Comparison of ENCODE assay signal across 20 cellular contexts in genomic region chr17:34434065-34434464, GRCh38.
DNase-seq lines count a peak whose midpoint lies in the region; ATAC-seq, FAIRE-seq and TF ChIP-seq lines count a peak whose summit lies in the region.
"Had no signal": no experiment of that assay in that cellular context is flagged by ENCODE, and none has a peak within 500 bp of the region (broad histone marks: within the 10 kb centered on the region; RNA-seq: fewer than 3 reads in every experiment).

No MANE protein-coding gene starts in this region.

- no peak for FAIRE-seq in HepG2 (lab: Jason Lieb, UNC)
- FAIRE-seq in GM12878 (lab: Jason Lieb, UNC): no peak
- FAIRE-seq: HTR-8/SVneo had no signal

- H3K4me1 ChIP-seq in right lobe of liver: no peaks in the 10 kb centered on the region
- no peaks in the 10 kb centered on the region for H3K4me1 ChIP-seq in HepG2 (ENCODE audit: insufficient read depth, low read length)
- H3K4me1 ChIP-seq in GM12878 (ENCODE audit: control insufficient read depth, insufficient read depth, low read length): no peaks in the 10 kb centered on the region
- H3K4me1 ChIP-seq in left lung: peaks cover 7 to 17% of the 10 kb centered on the region in 2 donors
- H3K4me1 ChIP-seq: colonic mucosa, neural progenitor cell had no signal

- SMC1A ChIA-PET in GM12878 (lab: Charles Lee; ENCODE audit: uncharacterized antibody, unreplicated experiment): interaction anchor here (0.6 to 1.0 kb wide), 3 partner anchors 14 to 850 kb away, joined by 3 read pairs; no protein-coding TSS in a partner anchor

- CTCF ChIA-PET in HepG2 (lab: Yijun Ruan, JAX; ENCODE audit: low intra/inter-chr PET ratio, low total read pairs) (no interaction called here), GM12878 (lab: Yijun Ruan, JAX) (interaction anchor here (1.5 to 2.4 kb wide), 2 partner anchors 14 to 233 kb away, joined by 4 to 9 read pairs; no protein-coding TSS in a partner anchor)

- H4K20me1 ChIP-seq in HepG2 (ENCODE audit: insufficient read depth, low read length) (no peaks in the 10 kb centered on the region), GM12878 (ENCODE audit: control insufficient read depth, insufficient read depth) (no peaks in the 10 kb centered on the region)

- POLR2A ChIA-PET in HepG2 (lab: Yijun Ruan, JAX): no interaction called here
- POLR2A ChIA-PET in GM12878 (lab: Charles Lee): no interaction called here

- TF ChIP-seq RAD21 in HepG2 (CRISPR knock-in tag; IDR thresholded peaks at IDR 0.05) (no peak), GM12878 (IDR thresholded peaks at IDR 0.05; ENCODE audit: insufficient read depth, low read depth, low read length) (no peak)

- H3K9me3 ChIP-seq in right lobe of liver (no peaks in the 10 kb centered on the region), HepG2 (ENCODE audit: low read length) (no peaks in the 10 kb centered on the region), GM12878 (replicated peaks; ENCODE audit: control insufficient read depth, insufficient read depth, low read length) (no peaks in the 10 kb centered on the region), left lung (no peaks in the 10 kb centered on the region)
- H3K9me3 ChIP-seq: colonic mucosa had no signal

- intact Hi-C loops in right lobe of liver (cut with DNase I): no loop called here
- intact Hi-C loops in HepG2 (cut with micrococcal nuclease; ENCODE audit: unreplicated experiment): no loop called here
- intact Hi-C loops in GM12878 (cut with micrococcal nuclease; ENCODE audit: unreplicated experiment): no loop called here
- intact Hi-C loops in left lung (cut with DNase I): no loop called here

- ATAC-seq in right lobe of liver (peak; percentile 42 to 76 (median 66)), HepG2 (no peak), GM12878 (peak; percentile 55), left lung (peak; percentile 66), HG03025 (IDR thresholded peaks at IDR 0.05; ENCODE audit: low FRiP score, unreplicated experiment) (no peak), GM19397 (IDR thresholded peaks at IDR 0.05; ENCODE audit: unreplicated experiment) (no peak)
- ATAC-seq: stimulated activated naive CD8-positive, alpha-beta T cell treated with anti-CD3 and anti-CD28 coated beads, Interleukin-15, amount 100 ng/mL, for 72 hours had no signal

- H3K79me2 ChIP-seq in HepG2 (ENCODE audit: insufficient read depth, low read length): no peaks in the 10 kb centered on the region
- no peaks in the 10 kb centered on the region for H3K79me2 ChIP-seq in GM12878 (ENCODE audit: control insufficient read depth, insufficient read depth, low read length)

- RAD21 ChIA-PET in GM12878 (lab: Charles Lee; ENCODE audit: unreplicated experiment): interaction anchor here (1.1 kb wide), 1 partner anchor 14 kb away, joined by 3 read pairs; no protein-coding TSS in a partner anchor

- H3K9ac ChIP-seq in HepG2 (ENCODE audit: insufficient read depth, low read depth, low read length): no peak overlapping the region
- no peak overlapping the region for H3K9ac ChIP-seq in GM12878 (ENCODE audit: control insufficient read depth, insufficient read depth, low read length)
- H3K9ac ChIP-seq: neural progenitor cell had no signal

- H2AFZ ChIP-seq in HepG2 (ENCODE audit: low read length) (no peak overlapping the region), GM12878 (ENCODE audit: control insufficient read depth, low read depth, low read length) (no peak overlapping the region)
- H2AFZ ChIP-seq: neural progenitor cell had no signal

- TF ChIP-seq POLR2A in right lobe of liver (IDR thresholded peaks at IDR 0.05) (no peak), HepG2 (IDR thresholded peaks at IDR 0.05; ENCODE audit: insufficient read depth in 1 of 2, low read depth in 2 of 2, low read length in 2 of 2) (no peak), GM12878 (IDR thresholded peaks at IDR 0.05; ENCODE audit: low read depth, low read length) (no peak)

- no peak for DNase-seq in right lobe of liver
- DNase-seq in HepG2 (ENCODE audit: low spot score): no peak
- no peak for DNase-seq in GM12878 (ENCODE audit: low read depth, low spot score)
- no peak for DNase-seq in left lung
- no peak for DNase-seq in AG20443 (ENCODE audit: low spot score)
- no peak for DNase-seq in DMS53 (lab: John Stamatoyannopoulos, UW)
- DNase-seq: activated CD4-positive, alpha-beta T cell treated with anti-CD3 and anti-CD28 coated beads, Interleukin-2, amount 10 ng/mL, durations not matched to agents 24 days and 14 days; activated naive CD4-positive, alpha-beta T cell treated with Interleukin-2 at 50 U/mL for 16 hours; aorta; colonic mucosa; EL; foreskin fibroblast; mesendoderm; NCI-H187 treated with DMSO at 0.1 percent for 48 hours; NCI-H446; stimulated activated naive CD8-positive, alpha-beta T cell treated with anti-CD3 and anti-CD28 coated beads, Interleukin-15, amount 100 ng/mL, for 72 hours had no signal

- H3K27me3 ChIP-seq in right lobe of liver (no peaks in the 10 kb centered on the region), HepG2 (ENCODE audit: control insufficient read depth in 1 of 2, insufficient read depth in 2 of 2, low read length in 2 of 2) (peaks cover 0 to 4% of the 10 kb centered on the region in 2 experiments; a peak in 2 of 5 replicates), GM12878 (replicated peaks in 1 of 2; ENCODE audit: control insufficient read depth in 2 of 2, insufficient read depth in 2 of 2, low read length in 1 of 2) (peaks cover 0 to 2% of the 10 kb centered on the region in 2 experiments; a peak in 1 of 4 replicates), left lung (no peaks in the 10 kb centered on the region)
- H3K27me3 ChIP-seq: colonic mucosa, neural progenitor cell had no signal

- BruUV-seq in HepG2 (replicated peaks; lab: Mats Ljungman, UMichigan) (no TSS peak), GM12878 (replicated peaks; lab: Mats Ljungman, UMichigan) (no TSS peak)

- H3K36me3 ChIP-seq in right lobe of liver (no peaks in the 10 kb centered on the region), HepG2 (replicated peaks in 1 of 2; ENCODE audit: control insufficient read depth in 1 of 2, insufficient read depth in 2 of 2, low read length in 2 of 2) (no peaks in the 10 kb centered on the region), GM12878 (ENCODE audit: control insufficient read depth in 2 of 2, insufficient read depth in 2 of 2, low read length in 1 of 2) (no peaks in the 10 kb centered on the region), left lung (no peaks in the 10 kb centered on the region)
- H3K36me3 ChIP-seq: colonic mucosa, neural progenitor cell had no signal

- no peak for TF ChIP-seq CTCF in right lobe of liver (IDR thresholded peaks at IDR 0.05)
- TF ChIP-seq CTCF in HepG2 (CRISPR knock-in tag; IDR thresholded peaks at IDR 0.05): no peak
- TF ChIP-seq CTCF in GM12878 (IDR thresholded peaks at IDR 0.05 in 2 of 3, conservative IDR thresholded peaks at IDR 0.05 in 1 of 3; ENCODE audit: control insufficient read depth in 2 of 3, extremely low read depth in 1 of 3, insufficient read depth in 1 of 3, low read depth in 3 of 3, low read length in 3 of 3): no peak
- no peak for TF ChIP-seq CTCF in left lung (IDR thresholded peaks at IDR 0.05)

- WGBS in right lobe of liver (ENCODE audit: insufficient coverage, low coverage, low lambda C conversion rate, missing lambda C conversion rate): 11% methylated on average over 3 of the region's 4 CpGs
- WGBS in HepG2 (ENCODE audit: low lambda C conversion rate): 0% methylated on average over 2 of the region's 4 CpGs
- 2% methylated on average over 4 of the region's 4 CpGs for WGBS in GM12878 (ENCODE audit: insufficient coverage, insufficient replicate concordance, low lambda C conversion rate, missing lambda C conversion rate)

- no peak overlapping the region for H3K4me2 ChIP-seq in HepG2 (ENCODE audit: low read depth, low read length)
- no peak overlapping the region for H3K4me2 ChIP-seq in GM12878 (ENCODE audit: control insufficient read depth, insufficient read depth)
- H3K4me2 ChIP-seq: neural progenitor cell had no signal

- H3K4me3 ChIP-seq in right lobe of liver: no peak overlapping the region
- no peak overlapping the region for H3K4me3 ChIP-seq in HepG2 (replicated peaks in 1 of 3; ENCODE audit: insufficient read depth in 1 of 3, low read depth in 2 of 3, low read length in 3 of 3)
- no peak overlapping the region for H3K4me3 ChIP-seq in GM12878
- no peak overlapping the region for H3K4me3 ChIP-seq in left lung
- H3K4me3 ChIP-seq: colonic mucosa, neural progenitor cell had no signal

- in situ Hi-C loops in HepG2 (cut with HindIII; ENCODE audit: extremely low pct_ligation_motif_present, low pct_unique_long_range_greater_than_20kb): loop anchor here (25.0 kb wide), 1 partner anchor 453 kb away; no protein-coding TSS in a partner anchor
- in situ Hi-C loops in GM12878 (cut with MboI): no loop called here

- H3K27ac ChIP-seq in right lobe of liver (no peak overlapping the region), HepG2 (ENCODE audit: extremely low read length, insufficient read depth, low read length) (no peak overlapping the region), GM12878 (ENCODE audit: control insufficient read depth, insufficient read depth) (no peak overlapping the region), left lung (peak overlapping the region in 1 of 2 donors; percentile 35)
- H3K27ac ChIP-seq: colonic mucosa, neural progenitor cell had no signal

- no peak for TF ChIP-seq EP300 in HepG2 (IDR thresholded peaks at IDR 0.05; ENCODE audit: low read depth in 2 of 2, low read length in 2 of 2)
- TF ChIP-seq EP300 in HepG2 (CRISPR knock-in tag; IDR thresholded peaks at IDR 0.05; ENCODE audit: borderline replicate concordance): no peak
- TF ChIP-seq EP300 in GM12878 (IDR thresholded peaks at IDR 0.05; ENCODE audit: borderline replicate concordance in 1 of 2, control insufficient read depth in 1 of 2, low read depth in 2 of 2, low read length in 2 of 2): no peak

TF ChIP-seq in HepG2, 621 proteins besides CTCF, POLR2A, EP300 and RAD21 (continues in another document):
- TF ChIP-seq MTA1 (CRISPR knock-in tag; IDR thresholded peaks at IDR 0.05; ENCODE audit: borderline replicate concordance): no peak
- no peak for TF ChIP-seq RFXAP (CRISPR knock-in tag; IDR thresholded peaks at IDR 0.05; ENCODE audit: borderline replicate concordance)
- TF ChIP-seq KLF16 (CRISPR knock-in tag; IDR thresholded peaks at IDR 0.05): no peak
- TF ChIP-seq EEA1 (CRISPR knock-in tag; IDR thresholded peaks at IDR 0.05; ENCODE audit: borderline replicate concordance): no peak

TF ChIP-seq in GM12878, 131 proteins besides CTCF, POLR2A, EP300 and RAD21:
- TF ChIP-seq HCFC1 (IDR thresholded peaks at IDR 0.05; ENCODE audit: low read length): no peak
- no peak for TF ChIP-seq EED (IDR thresholded peaks at IDR 0.05; ENCODE audit: low read depth)
- no peak for TF ChIP-seq NR2C1 (IDR thresholded peaks at IDR 0.05)
- no peak for TF ChIP-seq EZH2 (IDR thresholded peaks at IDR 0.05; ENCODE audit: borderline replicate concordance, control insufficient read depth, low read depth, low read length)
- no peak for TF ChIP-seq MEF2A (IDR thresholded peaks at IDR 0.05; ENCODE audit: insufficient read depth, low read depth, low read length)
- TF ChIP-seq GATAD2B (conservative IDR thresholded peaks at IDR 0.05; ENCODE audit: low read depth): no peak
- no peak for TF ChIP-seq NBN (IDR thresholded peaks at IDR 0.05)
- TF ChIP-seq RAD51 (IDR thresholded peaks at IDR 0.05): no peak
- no peak for TF ChIP-seq SREBF1 (IDR thresholded peaks at IDR 0.05; ENCODE audit: low read length)

Comparison
In these comparisons a context has a peak if more than half of its experiments do, and no peak if none do; other contexts are left out.
1. ATAC-seq: peak in right lobe of liver (4 of 4), GM12878 (single experiment) and left lung (single experiment); none in HepG2 (single experiment), HG03025 (single experiment) and GM19397 (single experiment).